ENCODE assay signal across 1 cellular context in genomic region chr6:63527658-63528514, GRCh38.
TF ChIP-seq lines count a peak whose summit lies in the region.

No MANE protein-coding gene starts in this region.

TF ChIP-seq in K562, 482 proteins besides CTCF, POLR2A, EP300 and RAD21 (continued from another document):
- TF ChIP-seq TSHZ1 (CRISPR knock-in tag; IDR thresholded peaks at IDR 0.05), result no peak
- TF ChIP-seq PREB (CRISPR knock-in tag; IDR thresholded peaks at IDR 0.05), result no peak
- no peak for TF ChIP-seq ZNF3 (CRISPR knock-in tag; IDR thresholded peaks at IDR 0.05)
- TF ChIP-seq AFF1 (IDR thresholded peaks at IDR 0.05; ENCODE audit: low read depth in 1 of 2, partially characterized antibody in 2 of 2), result no peak
- no peak for TF ChIP-seq DEAF1 (CRISPR knock-in tag; IDR thresholded peaks at IDR 0.05)
- no peak for TF ChIP-seq RERE (CRISPR knock-in tag; IDR thresholded peaks at IDR 0.05; ENCODE audit: borderline replicate concordance)
- TF ChIP-seq JUNB (CRISPR knock-in tag; conservative IDR thresholded peaks at IDR 0.05), result no peak; the same call in 1 of the 2 replicates
- TF ChIP-seq AFF4 (CRISPR knock-in tag; IDR thresholded peaks at IDR 0.05), result no peak
- TF ChIP-seq THRB (CRISPR knock-in tag; conservative IDR thresholded peaks at IDR 0.05), result no peak
- TF ChIP-seq FOSL1 (tag; conservative IDR thresholded peaks at IDR 0.05), result peak; percentile 59
- no peak for TF ChIP-seq GTF2E2 (tag; IDR thresholded peaks at IDR 0.05)
- TF ChIP-seq MEIS2 (IDR thresholded peaks at IDR 0.05; ENCODE audit: partially characterized antibody), result peak; percentile 3
